Comparison of ENCODE assay signal across 1 cellular context in genomic region chr16:89822188-89823086, GRCh38.
TF ChIP-seq lines count a peak whose summit lies in the region.

No MANE protein-coding gene starts in this region.

TF ChIP-seq in HepG2, 621 proteins besides CTCF, POLR2A, EP300 and RAD21 (continued from another document and continues in another):
- no peak for TF ChIP-seq SNRNP70 (IDR thresholded peaks at IDR 0.05; ENCODE audit: low read depth, low read length)
- no peak; the same call in 1 of the 2 replicates for TF ChIP-seq ZNF318 (CRISPR knock-in tag; IDR thresholded peaks at IDR 0.05)
- TF ChIP-seq ZNF790 (CRISPR knock-in tag; IDR thresholded peaks at IDR 0.05; ENCODE audit: borderline replicate concordance): peak; percentile 65; the same call in 1 of the 2 replicates
- 0 out of 2 replicates have a peak, but pooled peaks have one; percentile 39 for TF ChIP-seq ZNF644 (CRISPR knock-in tag; IDR thresholded peaks at IDR 0.05; ENCODE audit: low read depth)
- TF ChIP-seq NCOA5 (CRISPR knock-in tag; IDR thresholded peaks at IDR 0.05): no peak
- TF ChIP-seq ETV6 (CRISPR knock-in tag; conservative IDR thresholded peaks at IDR 0.05): no peak; the same call in 1 of the 2 replicates
- TF ChIP-seq E2F2 (CRISPR knock-in tag; IDR thresholded peaks at IDR 0.05; ENCODE audit: borderline replicate concordance): peak; percentile 90; the same call in 1 of the 2 replicates
- no peak for TF ChIP-seq TEAD2 (CRISPR knock-in tag; IDR thresholded peaks at IDR 0.05)
- TF ChIP-seq ERF (CRISPR knock-in tag; IDR thresholded peaks at IDR 0.05): peak; percentile 87
- no peak for TF ChIP-seq JUND (CRISPR knock-in tag; IDR thresholded peaks at IDR 0.05)
- 0 out of 2 replicates have a peak, but pooled peaks have one; percentile 26 for TF ChIP-seq RELA (CRISPR knock-in tag; IDR thresholded peaks at IDR 0.05)
- peak; percentile 76 for TF ChIP-seq RBFOX2 (IDR thresholded peaks at IDR 0.05; ENCODE audit: low read depth, low read length)
- TF ChIP-seq ZNF441 (CRISPR knock-in tag; IDR thresholded peaks at IDR 0.05; ENCODE audit: borderline replicate concordance): no peak
- TF ChIP-seq CEBPG (CRISPR knock-in tag; IDR thresholded peaks at IDR 0.05): peak; percentile 68
- TF ChIP-seq ZMYM3 (CRISPR knock-in tag; IDR thresholded peaks at IDR 0.05): peak; percentile 93
- TF ChIP-seq ZNF678 (CRISPR knock-in tag; IDR thresholded peaks at IDR 0.05): no peak
- TF ChIP-seq ZNF547 (CRISPR knock-in tag; IDR thresholded peaks at IDR 0.05): peak; percentile 81
- TF ChIP-seq GZF1 (CRISPR knock-in tag; IDR thresholded peaks at IDR 0.05): peak; percentile 90
- TF ChIP-seq NFIC (IDR thresholded peaks at IDR 0.05; ENCODE audit: low read length): no peak
- TF ChIP-seq ZNF761 (CRISPR knock-in tag; conservative IDR thresholded peaks at IDR 0.05): peak; percentile 41; the same call in 1 of the 2 replicates
- TF ChIP-seq TBX2 (CRISPR knock-in tag; IDR thresholded peaks at IDR 0.05; ENCODE audit: borderline replicate concordance): peak; percentile 98
- no peak for TF ChIP-seq ZNF20 (CRISPR knock-in tag; IDR thresholded peaks at IDR 0.05)
- TF ChIP-seq GABPA (IDR thresholded peaks at IDR 0.05; ENCODE audit: low read depth, low read length): no peak
- TF ChIP-seq GABPA (CRISPR knock-in tag; IDR thresholded peaks at IDR 0.05; ENCODE audit: low read depth): peak; percentile 44; the same call in 1 of the 2 replicates
- peak; percentile 95 for TF ChIP-seq NAIF1 (CRISPR knock-in tag; IDR thresholded peaks at IDR 0.05; ENCODE audit: borderline replicate concordance)
- TF ChIP-seq SP140L (CRISPR knock-in tag; IDR thresholded peaks at IDR 0.05; ENCODE audit: borderline replicate concordance): no peak
- peak; percentile 74; the same call in 1 of the 2 replicates for TF ChIP-seq CCDC6 (CRISPR knock-in tag; IDR thresholded peaks at IDR 0.05)
- TF ChIP-seq NPAS2 (CRISPR knock-in tag; IDR thresholded peaks at IDR 0.05; ENCODE audit: borderline replicate concordance): no peak
- TF ChIP-seq HCFC1 (IDR thresholded peaks at IDR 0.05; ENCODE audit: low read depth, low read length): 0 out of 2 replicates have a peak, but pooled peaks have one; percentile 4
- 0 out of 2 replicates have a peak, but pooled peaks have one; percentile 66 for TF ChIP-seq NCOA1 (CRISPR knock-in tag; IDR thresholded peaks at IDR 0.05)
- no peak; the same call in 1 of the 2 replicates for TF ChIP-seq ZNF484 (CRISPR knock-in tag; IDR thresholded peaks at IDR 0.05; ENCODE audit: borderline replicate concordance, low read depth)
- peak; percentile 28; the same call in 1 of the 2 replicates for TF ChIP-seq ZNF589 (CRISPR knock-in tag; conservative IDR thresholded peaks at IDR 0.05)
- no peak for TF ChIP-seq XBP1 (CRISPR knock-in tag; IDR thresholded peaks at IDR 0.05)
- TF ChIP-seq ZBTB34 (CRISPR knock-in tag; IDR thresholded peaks at IDR 0.05): peak; percentile 93
- TF ChIP-seq TARDBP (CRISPR knock-in tag; IDR thresholded peaks at IDR 0.05): peak; percentile 99
- TF ChIP-seq ZBTB14 (CRISPR knock-in tag; IDR thresholded peaks at IDR 0.05): no peak
- peak; percentile 93 for TF ChIP-seq NR2F2 (IDR thresholded peaks at IDR 0.05; ENCODE audit: borderline replicate concordance, low read depth)
- peak; percentile 95; the same call in 1 of the 2 replicates for TF ChIP-seq ZNF556 (CRISPR knock-in tag; IDR thresholded peaks at IDR 0.05; ENCODE audit: borderline replicate concordance)
- TF ChIP-seq HOXA5 (CRISPR knock-in tag; IDR thresholded peaks at IDR 0.05): peak; percentile 62
- TF ChIP-seq ZNF570 (CRISPR knock-in tag; IDR thresholded peaks at IDR 0.05; ENCODE audit: borderline replicate concordance): no peak
- TF ChIP-seq GPBP1L1 (CRISPR knock-in tag; IDR thresholded peaks at IDR 0.05): no peak
- TF ChIP-seq ATF3 (CRISPR knock-in tag; IDR thresholded peaks at IDR 0.05): no peak
- peak; percentile 91 for TF ChIP-seq ZNF746 (CRISPR knock-in tag; IDR thresholded peaks at IDR 0.05)
- no peak for TF ChIP-seq KDM5A (IDR thresholded peaks at IDR 0.05; ENCODE audit: borderline replicate concordance, low read length)
- no peak for TF ChIP-seq PAWR (CRISPR knock-in tag; IDR thresholded peaks at IDR 0.05; ENCODE audit: borderline replicate concordance)
- TF ChIP-seq NFRKB (IDR thresholded peaks at IDR 0.05): no peak
- 0 out of 2 replicates have a peak, but pooled peaks have one; percentile 36 for TF ChIP-seq MXD3 (CRISPR knock-in tag; IDR thresholded peaks at IDR 0.05)
- no peak for TF ChIP-seq E2F5 (CRISPR knock-in tag; conservative IDR thresholded peaks at IDR 0.05)
- TF ChIP-seq SAP130 (CRISPR knock-in tag; IDR thresholded peaks at IDR 0.05; ENCODE audit: low read depth): peak; percentile 99
- no peak for TF ChIP-seq PBX2 (CRISPR knock-in tag; IDR thresholded peaks at IDR 0.05)
- peak; percentile 43; the same call in 1 of the 2 replicates for TF ChIP-seq SMAD1 (CRISPR knock-in tag; IDR thresholded peaks at IDR 0.05; ENCODE audit: borderline replicate concordance, low read depth)
- peak; percentile 85 for TF ChIP-seq FOXJ3 (CRISPR knock-in tag; IDR thresholded peaks at IDR 0.05; ENCODE audit: borderline replicate concordance)
- TF ChIP-seq FOSL1 (CRISPR knock-in tag; IDR thresholded peaks at IDR 0.05; ENCODE audit: borderline replicate concordance): peak; percentile 27; the same call in 1 of the 2 replicates
- peak; percentile 83; the same call in 1 of the 2 replicates for TF ChIP-seq ZNF317 (CRISPR knock-in tag; IDR thresholded peaks at IDR 0.05)
- TF ChIP-seq EEA1 (CRISPR knock-in tag; IDR thresholded peaks at IDR 0.05; ENCODE audit: borderline replicate concordance): 0 out of 2 replicates have a peak, but pooled peaks have one; percentile 49
